In the genomic region with DNA sequence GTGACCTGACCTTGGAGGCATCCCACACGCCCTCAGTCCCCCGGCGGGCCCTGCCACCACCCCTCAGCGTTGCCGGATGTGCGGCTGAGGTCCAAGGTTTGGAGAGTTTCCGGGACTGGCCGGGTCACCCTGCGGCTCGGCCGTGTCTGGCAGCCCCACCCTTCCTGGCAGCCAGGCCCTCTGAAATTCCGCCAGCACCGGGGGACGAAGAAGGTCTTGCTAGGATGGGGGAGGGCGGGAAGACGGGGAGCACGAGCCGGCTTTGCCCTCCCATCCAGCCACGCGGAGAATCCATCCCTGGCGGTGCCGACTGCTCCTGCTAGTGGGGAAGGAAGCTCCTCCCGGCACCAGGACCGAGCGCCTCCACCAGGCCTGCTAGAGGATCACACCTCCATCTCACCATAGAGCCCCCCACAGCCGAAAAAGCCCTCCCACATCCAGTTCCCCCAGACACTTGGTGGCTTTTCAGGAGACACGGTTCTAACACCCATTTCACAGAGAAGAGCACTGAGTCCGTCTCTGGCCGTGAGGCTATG, we compare ENCODE assay signal across 1 cellular context.
TF ChIP-seq lines count a peak whose summit lies in the region.

No MANE protein-coding gene starts in this region.

TF ChIP-seq in HepG2, 621 proteins besides CTCF, POLR2A, EP300 and RAD21 (continued from another document and continues in another):
- TF ChIP-seq, protein P1, sequence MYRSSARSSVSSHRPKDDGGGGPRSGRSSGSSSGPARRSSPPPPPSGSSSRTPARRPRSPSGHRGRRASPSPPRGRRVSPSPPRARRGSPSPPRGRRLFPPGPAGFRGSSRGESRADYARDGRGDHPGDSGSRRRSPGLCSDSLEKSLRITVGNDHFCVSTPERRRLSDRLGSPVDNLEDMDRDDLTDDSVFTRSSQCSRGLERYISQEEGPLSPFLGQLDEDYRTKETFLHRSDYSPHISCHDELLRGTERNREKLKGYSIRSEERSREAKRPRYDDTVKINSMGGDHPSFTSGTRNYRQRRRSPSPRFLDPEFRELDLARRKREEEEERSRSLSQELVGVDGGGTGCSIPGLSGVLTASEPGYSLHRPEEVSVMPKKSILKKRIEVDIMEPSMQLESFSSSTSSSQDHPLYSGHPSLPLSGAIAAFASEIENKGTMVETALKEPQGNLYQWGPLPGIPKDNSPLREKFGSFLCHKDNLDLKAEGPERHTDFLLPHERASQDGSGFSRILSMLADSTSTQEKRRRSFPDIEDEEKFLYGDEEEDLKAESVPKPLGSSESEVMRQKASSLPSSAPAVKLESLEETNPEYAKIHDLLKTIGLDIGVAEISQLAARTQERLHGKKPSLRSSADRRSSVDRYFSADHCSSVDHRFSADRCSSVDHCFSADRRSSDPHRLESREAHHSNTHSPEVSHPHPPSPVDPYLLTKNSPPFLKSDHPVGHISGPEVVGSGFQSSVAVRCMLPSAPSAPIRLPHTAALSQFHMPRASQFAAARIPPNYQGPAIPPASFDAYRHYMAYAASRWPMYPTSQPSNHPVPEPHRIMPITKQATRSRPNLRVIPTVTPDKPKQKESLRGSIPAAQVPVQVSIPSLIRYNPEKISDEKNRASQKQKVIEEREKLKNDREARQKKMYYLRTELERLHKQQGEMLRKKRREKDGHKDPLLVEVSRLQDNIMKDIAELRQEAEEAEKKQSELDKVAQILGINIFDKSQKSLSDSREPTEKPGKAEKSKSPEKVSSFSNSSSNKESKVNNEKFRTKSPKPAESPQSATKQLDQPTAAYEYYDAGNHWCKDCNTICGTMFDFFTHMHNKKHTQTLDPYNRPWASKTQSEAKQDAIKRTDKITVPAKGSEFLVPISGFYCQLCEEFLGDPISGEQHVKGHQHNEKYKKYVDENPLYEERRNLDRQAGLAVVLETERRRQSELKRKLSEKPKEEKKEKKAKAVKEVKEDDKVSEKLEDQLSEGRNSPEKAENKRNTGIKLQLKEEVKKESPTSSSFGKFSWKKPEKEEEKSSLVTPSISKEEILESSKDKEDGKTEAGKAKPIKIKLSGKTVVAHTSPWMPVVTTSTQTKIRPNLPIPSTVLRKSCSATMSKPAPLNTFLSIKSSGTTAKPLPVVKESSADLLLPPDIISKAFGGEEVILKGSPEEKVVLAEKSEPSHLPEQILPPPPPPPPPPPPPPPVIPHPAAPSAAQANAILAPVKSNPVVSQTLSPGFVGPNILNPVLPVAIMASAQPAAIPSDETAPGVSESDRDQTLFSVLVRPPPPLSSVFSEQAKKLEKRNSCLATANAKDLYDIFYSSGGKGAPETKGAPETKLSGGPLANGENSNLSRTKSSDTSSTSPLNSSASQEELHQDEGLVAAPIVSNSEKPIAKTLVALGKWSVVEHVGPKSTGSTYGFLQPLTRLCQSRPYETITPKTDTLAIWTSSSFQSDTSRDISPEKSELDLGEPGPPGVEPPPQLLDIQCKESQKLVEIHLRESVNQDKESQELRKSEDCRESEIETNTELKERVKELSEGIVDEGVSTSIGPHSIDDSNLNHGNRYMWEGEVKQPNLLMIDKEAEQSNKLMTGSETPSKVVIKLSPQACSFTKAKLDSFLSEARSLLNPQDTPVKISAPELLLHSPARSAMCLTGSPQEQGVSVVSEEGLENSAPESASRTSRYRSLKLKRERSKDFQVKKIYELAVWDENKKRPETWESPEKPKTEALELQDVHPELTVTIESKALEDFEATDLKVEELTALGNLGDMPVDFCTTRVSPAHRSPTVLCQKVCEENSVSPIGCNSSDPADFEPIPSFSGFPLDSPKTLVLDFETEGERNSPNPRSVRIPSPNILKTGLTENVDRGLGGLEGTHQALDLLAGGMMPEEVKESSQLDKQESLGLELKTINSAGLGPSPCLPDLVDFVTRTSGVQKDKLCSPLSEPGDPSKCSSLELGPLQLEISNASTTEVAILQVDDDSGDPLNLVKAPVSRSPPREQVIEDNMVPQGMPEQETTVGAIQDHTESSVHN (CRISPR knock-in tag; IDR thresholded peaks at IDR 0.05): no peak; the same call in 1 of the 2 replicates
- TF ChIP-seq MIER3 (CRISPR knock-in tag; IDR thresholded peaks at IDR 0.05; ENCODE audit: borderline replicate concordance): no peak
- TF ChIP-seq ZFP90 (CRISPR knock-in tag; IDR thresholded peaks at IDR 0.05; ENCODE audit: borderline replicate concordance): no peak
- no peak for TF ChIP-seq KLF15 (CRISPR knock-in tag; IDR thresholded peaks at IDR 0.05; ENCODE audit: borderline replicate concordance)
- TF ChIP-seq ZIK1 (CRISPR knock-in tag; IDR thresholded peaks at IDR 0.05; ENCODE audit: borderline replicate concordance, low read depth): no peak
- TF ChIP-seq NFE2L1 (CRISPR knock-in tag; IDR thresholded peaks at IDR 0.05; ENCODE audit: borderline replicate concordance): no peak
- peak; percentile 57; the same call in 1 of the 2 replicates for TF ChIP-seq MED1 (CRISPR knock-in tag; IDR thresholded peaks at IDR 0.05)
- TF ChIP-seq IRX3 (CRISPR knock-in tag; IDR thresholded peaks at IDR 0.05; ENCODE audit: borderline replicate concordance, low read depth): no peak
- TF ChIP-seq TAF1 (CRISPR knock-in tag; IDR thresholded peaks at IDR 0.05): no peak
- TF ChIP-seq, protein P2, sequence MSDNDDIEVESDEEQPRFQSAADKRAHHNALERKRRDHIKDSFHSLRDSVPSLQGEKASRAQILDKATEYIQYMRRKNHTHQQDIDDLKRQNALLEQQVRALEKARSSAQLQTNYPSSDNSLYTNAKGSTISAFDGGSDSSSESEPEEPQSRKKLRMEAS (IDR thresholded peaks at IDR 0.05): no peak
- no peak for TF ChIP-seq FIP1L1 (IDR thresholded peaks at IDR 0.05; ENCODE audit: borderline replicate concordance, insufficient read depth, low read depth, low read length)
- no peak for TF ChIP-seq ZNF441 (CRISPR knock-in tag; IDR thresholded peaks at IDR 0.05; ENCODE audit: borderline replicate concordance)
- no peak for TF ChIP-seq SP4 (CRISPR knock-in tag; IDR thresholded peaks at IDR 0.05)
- TF ChIP-seq, protein P3, sequence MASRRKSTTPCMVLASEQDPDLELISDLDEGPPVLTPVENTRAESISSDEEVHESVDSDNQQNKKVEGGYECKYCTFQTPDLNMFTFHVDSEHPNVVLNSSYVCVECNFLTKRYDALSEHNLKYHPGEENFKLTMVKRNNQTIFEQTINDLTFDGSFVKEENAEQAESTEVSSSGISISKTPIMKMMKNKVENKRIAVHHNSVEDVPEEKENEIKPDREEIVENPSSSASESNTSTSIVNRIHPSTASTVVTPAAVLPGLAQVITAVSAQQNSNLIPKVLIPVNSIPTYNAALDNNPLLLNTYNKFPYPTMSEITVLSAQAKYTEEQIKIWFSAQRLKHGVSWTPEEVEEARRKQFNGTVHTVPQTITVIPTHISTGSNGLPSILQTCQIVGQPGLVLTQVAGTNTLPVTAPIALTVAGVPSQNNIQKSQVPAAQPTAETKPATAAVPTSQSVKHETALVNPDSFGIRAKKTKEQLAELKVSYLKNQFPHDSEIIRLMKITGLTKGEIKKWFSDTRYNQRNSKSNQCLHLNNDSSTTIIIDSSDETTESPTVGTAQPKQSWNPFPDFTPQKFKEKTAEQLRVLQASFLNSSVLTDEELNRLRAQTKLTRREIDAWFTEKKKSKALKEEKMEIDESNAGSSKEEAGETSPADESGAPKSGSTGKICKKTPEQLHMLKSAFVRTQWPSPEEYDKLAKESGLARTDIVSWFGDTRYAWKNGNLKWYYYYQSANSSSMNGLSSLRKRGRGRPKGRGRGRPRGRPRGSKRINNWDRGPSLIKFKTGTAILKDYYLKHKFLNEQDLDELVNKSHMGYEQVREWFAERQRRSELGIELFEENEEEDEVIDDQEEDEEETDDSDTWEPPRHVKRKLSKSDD (CRISPR knock-in tag; IDR thresholded peaks at IDR 0.05; ENCODE audit: low read depth): no peak
- TF ChIP-seq, protein P4, sequence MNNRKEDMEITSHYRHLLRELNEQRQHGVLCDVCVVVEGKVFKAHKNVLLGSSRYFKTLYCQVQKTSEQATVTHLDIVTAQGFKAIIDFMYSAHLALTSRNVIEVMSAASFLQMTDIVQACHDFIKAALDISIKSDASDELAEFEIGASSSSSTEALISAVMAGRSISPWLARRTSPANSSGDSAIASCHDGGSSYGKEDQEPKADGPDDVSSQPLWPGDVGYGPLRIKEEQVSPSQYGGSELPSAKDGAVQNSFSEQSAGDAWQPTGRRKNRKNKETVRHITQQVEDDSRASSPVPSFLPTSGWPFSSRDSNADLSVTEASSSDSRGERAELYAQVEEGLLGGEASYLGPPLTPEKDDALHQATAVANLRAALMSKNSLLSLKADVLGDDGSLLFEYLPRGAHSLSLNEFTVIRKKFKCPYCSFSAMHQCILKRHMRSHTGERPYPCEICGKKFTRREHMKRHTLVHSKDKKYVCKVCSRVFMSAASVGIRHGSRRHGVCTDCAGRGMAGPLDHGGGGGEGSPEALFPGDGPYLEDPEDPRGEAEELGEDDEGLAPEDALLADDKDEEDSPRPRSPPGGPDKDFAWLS (CRISPR knock-in tag; IDR thresholded peaks at IDR 0.05; ENCODE audit: borderline replicate concordance): no peak
- peak; percentile 17 for TF ChIP-seq HNRNPLL (IDR thresholded peaks at IDR 0.05; ENCODE audit: low read depth, low read length, poor library complexity, severe bottlenecking)
- no peak for TF ChIP-seq TCF7L2 (IDR thresholded peaks at IDR 0.05; ENCODE audit: low read depth, low read length)
- TF ChIP-seq ZNF674 (CRISPR knock-in tag; IDR thresholded peaks at IDR 0.05; ENCODE audit: low read depth): no peak
- no peak for TF ChIP-seq KLF6 (CRISPR knock-in tag; IDR thresholded peaks at IDR 0.05)
- TF ChIP-seq ZMAT3 (CRISPR knock-in tag; conservative IDR thresholded peaks at IDR 0.05): no peak
- peak; percentile 41; the same call in 1 of the 2 replicates for TF ChIP-seq RXRB (CRISPR knock-in tag; IDR thresholded peaks at IDR 0.05; ENCODE audit: borderline replicate concordance)
- TF ChIP-seq, protein P5, sequence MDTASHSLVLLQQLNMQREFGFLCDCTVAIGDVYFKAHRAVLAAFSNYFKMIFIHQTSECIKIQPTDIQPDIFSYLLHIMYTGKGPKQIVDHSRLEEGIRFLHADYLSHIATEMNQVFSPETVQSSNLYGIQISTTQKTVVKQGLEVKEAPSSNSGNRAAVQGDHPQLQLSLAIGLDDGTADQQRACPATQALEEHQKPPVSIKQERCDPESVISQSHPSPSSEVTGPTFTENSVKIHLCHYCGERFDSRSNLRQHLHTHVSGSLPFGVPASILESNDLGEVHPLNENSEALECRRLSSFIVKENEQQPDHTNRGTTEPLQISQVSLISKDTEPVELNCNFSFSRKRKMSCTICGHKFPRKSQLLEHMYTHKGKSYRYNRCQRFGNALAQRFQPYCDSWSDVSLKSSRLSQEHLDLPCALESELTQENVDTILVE (CRISPR knock-in tag; IDR thresholded peaks at IDR 0.05): no peak
- TF ChIP-seq, protein P6, sequence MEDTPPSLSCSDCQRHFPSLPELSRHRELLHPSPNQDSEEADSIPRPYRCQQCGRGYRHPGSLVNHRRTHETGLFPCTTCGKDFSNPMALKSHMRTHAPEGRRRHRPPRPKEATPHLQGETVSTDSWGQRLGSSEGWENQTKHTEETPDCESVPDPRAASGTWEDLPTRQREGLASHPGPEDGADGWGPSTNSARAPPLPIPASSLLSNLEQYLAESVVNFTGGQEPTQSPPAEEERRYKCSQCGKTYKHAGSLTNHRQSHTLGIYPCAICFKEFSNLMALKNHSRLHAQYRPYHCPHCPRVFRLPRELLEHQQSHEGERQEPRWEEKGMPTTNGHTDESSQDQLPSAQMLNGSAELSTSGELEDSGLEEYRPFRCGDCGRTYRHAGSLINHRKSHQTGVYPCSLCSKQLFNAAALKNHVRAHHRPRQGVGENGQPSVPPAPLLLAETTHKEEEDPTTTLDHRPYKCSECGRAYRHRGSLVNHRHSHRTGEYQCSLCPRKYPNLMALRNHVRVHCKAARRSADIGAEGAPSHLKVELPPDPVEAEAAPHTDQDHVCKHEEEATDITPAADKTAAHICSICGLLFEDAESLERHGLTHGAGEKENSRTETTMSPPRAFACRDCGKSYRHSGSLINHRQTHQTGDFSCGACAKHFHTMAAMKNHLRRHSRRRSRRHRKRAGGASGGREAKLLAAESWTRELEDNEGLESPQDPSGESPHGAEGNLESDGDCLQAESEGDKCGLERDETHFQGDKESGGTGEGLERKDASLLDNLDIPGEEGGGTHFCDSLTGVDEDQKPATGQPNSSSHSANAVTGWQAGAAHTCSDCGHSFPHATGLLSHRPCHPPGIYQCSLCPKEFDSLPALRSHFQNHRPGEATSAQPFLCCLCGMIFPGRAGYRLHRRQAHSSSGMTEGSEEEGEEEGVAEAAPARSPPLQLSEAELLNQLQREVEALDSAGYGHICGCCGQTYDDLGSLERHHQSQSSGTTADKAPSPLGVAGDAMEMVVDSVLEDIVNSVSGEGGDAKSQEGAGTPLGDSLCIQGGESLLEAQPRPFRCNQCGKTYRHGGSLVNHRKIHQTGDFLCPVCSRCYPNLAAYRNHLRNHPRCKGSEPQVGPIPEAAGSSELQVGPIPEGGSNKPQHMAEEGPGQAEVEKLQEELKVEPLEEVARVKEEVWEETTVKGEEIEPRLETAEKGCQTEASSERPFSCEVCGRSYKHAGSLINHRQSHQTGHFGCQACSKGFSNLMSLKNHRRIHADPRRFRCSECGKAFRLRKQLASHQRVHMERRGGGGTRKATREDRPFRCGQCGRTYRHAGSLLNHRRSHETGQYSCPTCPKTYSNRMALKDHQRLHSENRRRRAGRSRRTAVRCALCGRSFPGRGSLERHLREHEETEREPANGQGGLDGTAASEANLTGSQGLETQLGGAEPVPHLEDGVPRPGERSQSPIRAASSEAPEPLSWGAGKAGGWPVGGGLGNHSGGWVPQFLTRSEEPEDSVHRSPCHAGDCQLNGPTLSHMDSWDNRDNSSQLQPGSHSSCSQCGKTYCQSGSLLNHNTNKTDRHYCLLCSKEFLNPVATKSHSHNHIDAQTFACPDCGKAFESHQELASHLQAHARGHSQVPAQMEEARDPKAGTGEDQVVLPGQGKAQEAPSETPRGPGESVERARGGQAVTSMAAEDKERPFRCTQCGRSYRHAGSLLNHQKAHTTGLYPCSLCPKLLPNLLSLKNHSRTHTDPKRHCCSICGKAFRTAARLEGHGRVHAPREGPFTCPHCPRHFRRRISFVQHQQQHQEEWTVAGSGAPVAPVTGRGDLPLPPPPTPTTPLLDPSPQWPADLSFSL (CRISPR knock-in tag; IDR thresholded peaks at IDR 0.05): no peak
- TF ChIP-seq, protein P7, sequence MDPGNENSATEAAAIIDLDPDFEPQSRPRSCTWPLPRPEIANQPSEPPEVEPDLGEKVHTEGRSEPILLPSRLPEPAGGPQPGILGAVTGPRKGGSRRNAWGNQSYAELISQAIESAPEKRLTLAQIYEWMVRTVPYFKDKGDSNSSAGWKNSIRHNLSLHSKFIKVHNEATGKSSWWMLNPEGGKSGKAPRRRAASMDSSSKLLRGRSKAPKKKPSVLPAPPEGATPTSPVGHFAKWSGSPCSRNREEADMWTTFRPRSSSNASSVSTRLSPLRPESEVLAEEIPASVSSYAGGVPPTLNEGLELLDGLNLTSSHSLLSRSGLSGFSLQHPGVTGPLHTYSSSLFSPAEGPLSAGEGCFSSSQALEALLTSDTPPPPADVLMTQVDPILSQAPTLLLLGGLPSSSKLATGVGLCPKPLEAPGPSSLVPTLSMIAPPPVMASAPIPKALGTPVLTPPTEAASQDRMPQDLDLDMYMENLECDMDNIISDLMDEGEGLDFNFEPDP (CRISPR knock-in tag; conservative IDR thresholded peaks at IDR 0.05): no peak
- TF ChIP-seq HNRNPH1 (optimal IDR thresholded peaks at IDR 0.05; ENCODE audit: low read depth, low read length): no peak
- TF ChIP-seq ZNF777 (CRISPR knock-in tag; IDR thresholded peaks at IDR 0.05): no peak
- TF ChIP-seq SCMH1 (CRISPR knock-in tag; IDR thresholded peaks at IDR 0.05; ENCODE audit: borderline replicate concordance): no peak
- TF ChIP-seq, protein P8, sequence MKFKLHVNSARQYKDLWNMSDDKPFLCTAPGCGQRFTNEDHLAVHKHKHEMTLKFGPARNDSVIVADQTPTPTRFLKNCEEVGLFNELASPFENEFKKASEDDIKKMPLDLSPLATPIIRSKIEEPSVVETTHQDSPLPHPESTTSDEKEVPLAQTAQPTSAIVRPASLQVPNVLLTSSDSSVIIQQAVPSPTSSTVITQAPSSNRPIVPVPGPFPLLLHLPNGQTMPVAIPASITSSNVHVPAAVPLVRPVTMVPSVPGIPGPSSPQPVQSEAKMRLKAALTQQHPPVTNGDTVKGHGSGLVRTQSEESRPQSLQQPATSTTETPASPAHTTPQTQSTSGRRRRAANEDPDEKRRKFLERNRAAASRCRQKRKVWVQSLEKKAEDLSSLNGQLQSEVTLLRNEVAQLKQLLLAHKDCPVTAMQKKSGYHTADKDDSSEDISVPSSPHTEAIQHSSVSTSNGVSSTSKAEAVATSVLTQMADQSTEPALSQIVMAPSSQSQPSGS (CRISPR knock-in tag; IDR thresholded peaks at IDR 0.05): no peak
- TF ChIP-seq BHLHE40 (IDR thresholded peaks at IDR 0.05; ENCODE audit: low read length): no peak
